In genomic region chr18:24421831-24422230, GRCh38 we compare ENCODE assay signal across 22 cellular contexts. TPM values are rescaled to one million over a fixed set of nuclear protein-coding genes. Genes with fewer than 3 reads are reported as not detected.
"Had no signal": no experiment of that assay in that cellular context is flagged by ENCODE, and none has a peak within 500 bp of the region (broad histone marks: within the 10 kb centered on the region; RNA-seq: fewer than 3 reads in every experiment).

No MANE protein-coding gene starts in this region.

- H3K4me1 Mint-ChIP-seq: activated naive CD8-positive, alpha-beta T cell treated with anti-CD3 and anti-CD28 coated beads, Interleukin-2, amount 10 ng/mL, durations not matched to agents 7 days and 5 days; memory B cell had no signal

- H3K4me3 ChIP-seq: cardiac muscle cell, heart right ventricle, psoas muscle, right atrium auricular region, tibial artery had no signal

- ATAC-seq: heart right ventricle; left colon; natural killer cell treated with Interleukin-12 subunit alpha and Interleukin-12 subunit beta and Interleukin-15 and Interleukin-18, amount 100 ng/mL, for 72 hours; psoas muscle had no signal

- H3K9me3 ChIP-seq: heart right ventricle, psoas muscle, right atrium auricular region, tibial artery had no signal

- H3K27me3 ChIP-seq: right atrium auricular region had no signal

- H3K9me3 Mint-ChIP-seq: natural killer cell treated with Interleukin-12 subunit alpha and Interleukin-12 subunit beta and Interleukin-15 and Interleukin-18, amount 100 ng/mL, for 72 hours had no signal

- H3K27ac ChIP-seq: cardiac muscle cell, heart right ventricle, psoas muscle, right atrium auricular region, tibial artery had no signal

- H3K4me3 Mint-ChIP-seq: activated CD4-positive, alpha-beta memory T cell treated with anti-CD3 and anti-CD28 coated beads for 36 hours; activated naive CD4-positive, alpha-beta T cell treated with anti-CD3 and anti-CD28 coated beads for 36 hours; activated naive CD8-positive, alpha-beta T cell treated with anti-CD3 and anti-CD28 coated beads, Interleukin-2, amount 10 ng/mL, durations not matched to agents 7 days and 5 days; memory B cell; natural killer cell treated with Interleukin-12 subunit alpha and Interleukin-12 subunit beta and Interleukin-15 and Interleukin-18, amount 100 ng/mL, for 72 hours; stimulated activated naive CD8-positive, alpha-beta T cell treated with anti-CD3 and anti-CD28 coated beads, Interleukin-15, Interleukin-2, amounts not matched to agents 100 ng/mL and 50 ng/mL, for 24 hours had no signal

- H3K27ac Mint-ChIP-seq: activated CD4-positive, alpha-beta memory T cell treated with anti-CD3 and anti-CD28 coated beads for 36 hours; activated naive CD4-positive, alpha-beta T cell treated with anti-CD3 and anti-CD28 coated beads for 36 hours; activated naive CD8-positive, alpha-beta T cell treated with anti-CD3 and anti-CD28 coated beads, Interleukin-2, amount 10 ng/mL, durations not matched to agents 7 days and 5 days; memory B cell; natural killer cell treated with Interleukin-12 subunit alpha and Interleukin-12 subunit beta and Interleukin-15 and Interleukin-18, amount 100 ng/mL, for 72 hours; stimulated activated naive CD8-positive, alpha-beta T cell treated with anti-CD3 and anti-CD28 coated beads, Interleukin-15, Interleukin-2, amounts not matched to agents 100 ng/mL and 50 ng/mL, for 24 hours had no signal

- DNase-seq: activated CD4-positive, alpha-beta memory T cell treated with anti-CD3 and anti-CD28 coated beads for 36 hours; activated CD4-positive, alpha-beta T cell treated with anti-CD3 and anti-CD28 coated beads for 4 hours; activated CD4-positive, CD25-positive, alpha-beta regulatory T cell; activated naive CD4-positive, alpha-beta T cell treated with anti-CD3 and anti-CD28 coated beads for 36 hours; activated naive CD8-positive, alpha-beta T cell treated with anti-CD3 and anti-CD28 coated beads, Interleukin-2, amount 10 ng/mL, durations not matched to agents 7 days and 5 days; activated T-cell treated with anti-CD3 and anti-CD28 coated beads, Interleukin-2, amount 50 U/mL, for 48 hours; erythroblast; heart right ventricle; left colon; psoas muscle; stimulated activated CD4-positive, alpha-beta T cell treated with anti-CD3 and anti-CD28 coated beads, Interleukin-12 subunit alpha, Interleukin-12 subunit beta, amount 100 ng/mL, for 4 hours; stimulated activated CD4-positive, alpha-beta T cell treated with anti-CD3 and anti-CD28 coated beads, Interleukin-4, amount 100 ng/mL, for 4 hours; substantia nigra; T-helper 9 cell; tibial artery had no signal

RNA-seq across cellular contexts. Expression of gene HRH4, which starts 38.6 kb away (rescaled TPM):
- total RNA-seq: activated naive CD4-positive, alpha-beta T cell treated with anti-CD3 and anti-CD28 coated beads for 36 hours; chondrocyte; osteocyte; right atrium auricular region had no signal
